In the genomic region with DNA sequence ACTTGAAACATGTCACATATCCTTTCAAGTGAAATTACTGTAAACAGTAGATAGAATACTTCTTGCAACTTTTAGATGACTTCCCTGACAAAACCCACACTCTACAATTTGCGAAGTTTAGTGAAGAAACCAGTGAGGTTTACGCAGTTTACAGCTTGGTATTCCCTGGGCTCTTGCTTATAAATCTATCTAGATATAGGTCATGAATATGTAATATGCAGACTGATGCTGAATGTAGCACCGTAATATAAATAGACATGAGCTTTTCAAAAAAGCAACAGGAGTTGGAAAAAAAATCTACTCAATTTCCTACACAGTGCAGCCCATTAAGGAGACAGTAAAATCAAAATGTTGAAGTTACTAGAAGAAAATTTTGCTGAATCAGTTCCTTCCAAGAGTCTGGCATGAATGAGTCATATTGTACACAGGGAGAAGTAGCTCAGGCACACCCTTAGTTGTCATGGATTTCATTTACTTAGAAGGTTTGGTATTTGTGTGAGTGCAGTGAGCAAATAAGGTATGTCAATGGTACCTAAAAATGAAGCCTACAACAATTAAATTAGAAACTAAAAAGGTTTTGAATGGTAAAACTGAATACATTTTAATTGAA, we compare ENCODE assay signal across 11 cellular contexts.
DNase-seq lines count a peak whose midpoint lies in the region; ATAC-seq and TF ChIP-seq lines count a peak whose summit lies in the region.
"Had no signal": no experiment of that assay in that cellular context is flagged by ENCODE, and none has a peak within 500 bp of the region (broad histone marks: within the 10 kb centered on the region; RNA-seq: fewer than 3 reads in every experiment).

No MANE protein-coding gene starts in this region.

- BruUV-seq in MCF 10A (replicated peaks; lab: Mats Ljungman, UMichigan), result no TSS peak

- H3K4me3 ChIP-seq in breast epithelium, result no peak overlapping the region
- no peak overlapping the region for H3K4me3 ChIP-seq in SJSA1
- H3K4me3 ChIP-seq in fibroblast of villous mesenchyme (ENCODE audit: low read depth, low read length), result no peak overlapping the region
- H3K4me3 ChIP-seq: neural progenitor cell had no signal

- H3K4me1 Mint-ChIP-seq in MCF 10A (ENCODE audit: insufficient read depth, unreplicated experiment), result peaks cover 7% of the 10 kb centered on the region
- H3K4me1 Mint-ChIP-seq in natural killer cell treated with Interleukin-12 subunit alpha and Interleukin-12 subunit beta and Interleukin-15 and Interleukin-18, amount 100 ng/mL, for 72 hours (ENCODE audit: low read depth in 2 of 2), result no peaks in the 10 kb centered on the region

- POLR2A ChIA-PET in MCF 10A (lab: Yijun Ruan, JAX), result interaction anchor here (0.6 to 1.2 kb wide), 2 partner anchors 10 to 17 kb away, joined by 3 read pairs; no protein-coding TSS in a partner anchor

- peaks cover 2% of the 10 kb centered on the region for H3K36me3 ChIP-seq in breast epithelium
- H3K36me3 ChIP-seq in SJSA1, result no peaks in the 10 kb centered on the region
- H3K36me3 ChIP-seq: neural progenitor cell had no signal

- H3K4me3 Mint-ChIP-seq in MCF 10A (ENCODE audit: unreplicated experiment), result no peak overlapping the region
- no peak overlapping the region for H3K4me3 Mint-ChIP-seq in natural killer cell treated with Interleukin-12 subunit alpha and Interleukin-12 subunit beta and Interleukin-15 and Interleukin-18, amount 100 ng/mL, for 72 hours
- H3K4me3 Mint-ChIP-seq: neural progenitor cell had no signal

- H3K27ac Mint-ChIP-seq in MCF 10A (ENCODE audit: low read depth, unreplicated experiment), result peak overlapping the region; percentile 77
- H3K27ac Mint-ChIP-seq in natural killer cell treated with Interleukin-12 subunit alpha and Interleukin-12 subunit beta and Interleukin-15 and Interleukin-18, amount 100 ng/mL, for 72 hours, result no peak overlapping the region
- H3K27ac Mint-ChIP-seq: neural progenitor cell had no signal

- no peaks in the 10 kb centered on the region for H3K9me3 ChIP-seq in breast epithelium
- H3K9me3 ChIP-seq in SJSA1 (replicated peaks), result no peaks in the 10 kb centered on the region; the same call in 1 of the 2 replicates

- no peak for TF ChIP-seq CTCF in MCF 10A (IDR thresholded peaks at IDR 0.05; ENCODE audit: unreplicated experiment)
- TF ChIP-seq CTCF in breast epithelium (IDR thresholded peaks at IDR 0.05), result no peak
- no peak for TF ChIP-seq CTCF in fibroblast of villous mesenchyme (IDR thresholded peaks at IDR 0.05; ENCODE audit: insufficient read depth, low read depth, low read length)

- no peaks in the 10 kb centered on the region for H3K27me3 Mint-ChIP-seq in MCF 10A (ENCODE audit: insufficient read depth, unreplicated experiment)
- H3K27me3 Mint-ChIP-seq in natural killer cell treated with Interleukin-12 subunit alpha and Interleukin-12 subunit beta and Interleukin-15 and Interleukin-18, amount 100 ng/mL, for 72 hours, result no peaks in the 10 kb centered on the region

- no peak for TF ChIP-seq POLR2A in breast epithelium (IDR thresholded peaks at IDR 0.05)

- H3K27me3 ChIP-seq in breast epithelium, result no peaks in the 10 kb centered on the region
- H3K27me3 ChIP-seq in SJSA1 (replicated peaks), result no peaks in the 10 kb centered on the region
- H3K27me3 ChIP-seq: neural progenitor cell had no signal

- ATAC-seq in natural killer cell treated with Interleukin-12 subunit alpha and Interleukin-12 subunit beta and Interleukin-15 and Interleukin-18, amount 100 ng/mL, for 72 hours, result no peak

- intact Hi-C loops in MCF 10A (cut with micrococcal nuclease) (no loop called here), breast epithelium (cut with DNase I; ENCODE audit: low total_unique reads) (no loop called here)

- H3K4me1 ChIP-seq in breast epithelium, result no peaks in the 10 kb centered on the region
- peaks cover 28% of the 10 kb centered on the region for H3K4me1 ChIP-seq in SJSA1 (replicated peaks)
- H3K4me1 ChIP-seq: neural progenitor cell had no signal

- no peaks in the 10 kb centered on the region for H3K9me3 Mint-ChIP-seq in MCF 10A (ENCODE audit: unreplicated experiment)
- peaks cover 9% of the 10 kb centered on the region for H3K9me3 Mint-ChIP-seq in natural killer cell treated with Interleukin-12 subunit alpha and Interleukin-12 subunit beta and Interleukin-15 and Interleukin-18, amount 100 ng/mL, for 72 hours
- H3K9me3 Mint-ChIP-seq: neural progenitor cell had no signal

- DNase-seq in MCF 10A (ENCODE audit: unreplicated experiment) (peak; percentile 60), breast epithelium (ENCODE audit: low spot score in 2 of 2) (no peak), SJSA1 (ENCODE audit: low read depth in 1 of 2, low spot score in 2 of 2) (peak in 1 of 2 experiments; percentile 48), fibroblast of villous mesenchyme (ENCODE audit: low read depth) (peak; percentile 0), stromal cell of bone marrow (ENCODE audit: low read depth) (peak; percentile 50)
- no peak for DNase-seq in activated CD8-positive, alpha-beta memory T cell treated with anti-CD3 and anti-CD28 coated beads for 24 hours
- no peak for DNase-seq in stimulated activated naive CD4-positive, alpha-beta T cell (lab: John Stamatoyannopoulos, UW)
- no peak for DNase-seq in natural killer cell treated with Interleukin-12 subunit alpha and Interleukin-12 subunit beta and Interleukin-15 and Interleukin-18, amount 100 ng/mL, for 72 hours (ENCODE audit: low spot score)
- DNase-seq: NK-92 treated with Interleukin-12 subunit alpha and Interleukin-12 subunit beta, amount 100 ng/mL, for 24 hours had no signal

- no peaks in the 10 kb centered on the region for H3K36me3 Mint-ChIP-seq in MCF 10A (ENCODE audit: insufficient read depth, unreplicated experiment)
- H3K36me3 Mint-ChIP-seq in natural killer cell treated with Interleukin-12 subunit alpha and Interleukin-12 subunit beta and Interleukin-15 and Interleukin-18, amount 100 ng/mL, for 72 hours, result no peaks in the 10 kb centered on the region
- H3K36me3 Mint-ChIP-seq: neural progenitor cell had no signal

- CTCF ChIA-PET in MCF 10A (lab: Yijun Ruan, JAX), result interaction anchor here (0.6 to 2.4 kb wide), 4 partner anchors 35 to 1861 kb away, joined by 3 to 10 read pairs (median 4); no protein-coding TSS in a partner anchor

- no peak overlapping the region for H3K27ac ChIP-seq in breast epithelium
- peak overlapping the region; percentile 35 for H3K27ac ChIP-seq in SJSA1
- H3K27ac ChIP-seq: neural progenitor cell, VCaP had no signal

Comparison
In these comparisons a context has a peak if more than half of its experiments do, and no peak if none do; other contexts are left out.
1. DNase-seq: peak in MCF 10A (single experiment), fibroblast of villous mesenchyme (single experiment) and stromal cell of bone marrow (single experiment); none in breast epithelium (0 of 2), activated CD8-positive, alpha-beta memory T cell treated with anti-CD3 and anti-CD28 coated beads for 24 hours (single experiment), stimulated activated naive CD4-positive, alpha-beta T cell (0 of 6) and natural killer cell treated with Interleukin-12 subunit alpha and Interleukin-12 subunit beta and Interleukin-15 and Interleukin-18, amount 100 ng/mL, for 72 hours (single experiment).